In genomic region chr9:137589441-137590122, GRCh38 we compare ENCODE assay signal across 8 cellular contexts. TPM values are rescaled to one million over a fixed set of nuclear protein-coding genes. Genes with fewer than 3 reads are reported as not detected.
DNase-seq lines count a peak whose midpoint lies in the region; ATAC-seq and TF ChIP-seq lines count a peak whose summit lies in the region.

No MANE protein-coding gene starts in this region.

- H3K9me3 ChIP-seq in left ventricle myocardium inferior (replicated peaks) (no peaks in the 10 kb centered on the region), sigmoid colon (no peaks in the 10 kb centered on the region)

- no peaks in the 10 kb centered on the region for H3K27me3 ChIP-seq in left ventricle myocardium inferior (ENCODE audit: low read depth)
- H3K27me3 ChIP-seq in sigmoid colon = no peaks in the 10 kb centered on the region

- no peaks in the 10 kb centered on the region for H3K9me3 Mint-ChIP-seq in activated CD4-positive, alpha-beta memory T cell treated with anti-CD3 and anti-CD28 coated beads for 36 hours

- peaks cover 21% of the 10 kb centered on the region for H3K36me3 Mint-ChIP-seq in activated CD4-positive, alpha-beta memory T cell treated with anti-CD3 and anti-CD28 coated beads for 36 hours

- CTCF ChIA-PET in AG04449 (lab: Yijun Ruan, JAX) = interaction anchor here (6.3 kb wide), 1 partner anchor 11 kb away, joined by 91 read pairs; the partner anchor contains the start of gene DPH7
- CTCF ChIA-PET in activated CD4-positive, alpha-beta memory T cell treated with anti-CD3 and anti-CD28 coated beads for 36 hours (lab: Charles Lee) = interaction anchor here (2.4 kb wide), 1 partner anchor 11 kb away, joined by 23 read pairs; the partner anchor contains the start of gene DPH7

- no peak overlapping the region for H3K27ac ChIP-seq in left ventricle myocardium inferior (replicated peaks)
- H3K27ac ChIP-seq in sigmoid colon = peak overlapping the region in 3 of 4 donors; percentile 31 to 71 (median 66)

- no peak for TF ChIP-seq EP300 in sigmoid colon (IDR thresholded peaks at IDR 0.05)

- H3K4me1 Mint-ChIP-seq in activated CD4-positive, alpha-beta memory T cell treated with anti-CD3 and anti-CD28 coated beads for 36 hours (ENCODE audit: low read depth) = peaks cover 22% of the 10 kb centered on the region

- no peak for TF ChIP-seq POLR2A in sigmoid colon (IDR thresholded peaks at IDR 0.05)

- H3K4me1 ChIP-seq in left ventricle myocardium inferior (peaks cover 19% of the 10 kb centered on the region), sigmoid colon (peaks cover 0 to 27% (median 22%) of the 10 kb centered on the region in 4 donors)

- H3K4me3 Mint-ChIP-seq in activated CD4-positive, alpha-beta memory T cell treated with anti-CD3 and anti-CD28 coated beads for 36 hours = peak overlapping the region; percentile 81

- H3K4me3 ChIP-seq in AG04449 (ENCODE audit: low read depth, low read length) (peak overlapping the region; percentile 70), left ventricle myocardium inferior (peak overlapping the region; percentile 90), sigmoid colon (peak overlapping the region; percentile 45 to 84 (median 73))

- no peak for TF ChIP-seq CTCF in AG04449 (IDR thresholded peaks at IDR 0.05; ENCODE audit: insufficient read depth, low read length, missing control alignments)
- no peak for TF ChIP-seq CTCF in left ventricle myocardium inferior (IDR thresholded peaks at IDR 0.05; ENCODE audit: borderline replicate concordance)
- TF ChIP-seq CTCF in sigmoid colon (IDR thresholded peaks at IDR 0.05) = no peak

- whole genome bisulfite sequencing in sigmoid colon, 2 donors = 7 to 9% methylated on average over 58 of the region's 58 CpGs

- no peaks in the 10 kb centered on the region for H3K27me3 Mint-ChIP-seq in activated CD4-positive, alpha-beta memory T cell treated with anti-CD3 and anti-CD28 coated beads for 36 hours

- H3K36me3 ChIP-seq in left ventricle myocardium inferior (peaks cover 36% of the 10 kb centered on the region), sigmoid colon (peaks cover 5 to 35% (median 23%) of the 10 kb centered on the region in 4 donors)

- no peak overlapping the region for H3K27ac Mint-ChIP-seq in activated CD4-positive, alpha-beta memory T cell treated with anti-CD3 and anti-CD28 coated beads for 36 hours

- ATAC-seq in GM18861 (IDR thresholded peaks at IDR 0.05; ENCODE audit: unreplicated experiment) = peak; percentile 19
- ATAC-seq in HG03097 (IDR thresholded peaks at IDR 0.05; ENCODE audit: low FRiP score, unreplicated experiment) = peak; percentile 16

- intact Hi-C loops in activated CD4-positive, alpha-beta memory T cell treated with anti-CD3 and anti-CD28 coated beads for 36 hours (cut with micrococcal nuclease) = loop anchor here (1.0 to 2.0 kb wide), 3 partner anchors 16 to 39 kb away; partner anchors contain the start of genes ARRDC1, MRPL41 and PNPLA7
- intact Hi-C loops in left ventricle myocardium inferior (cut with micrococcal nuclease) = no loop called here
- intact Hi-C loops in sigmoid colon (cut with DNase I) = loop anchor here (1.0 kb wide), 1 partner anchor 16 kb away; the partner anchor contains the start of gene ARRDC1

- POLR2A ChIA-PET in AG04449 (lab: Yijun Ruan, JAX) = interaction anchor here (1.1 kb wide), 1 partner anchor 12 kb away, joined by 4 read pairs; no protein-coding TSS in a partner anchor
- POLR2A ChIA-PET in activated CD4-positive, alpha-beta memory T cell treated with anti-CD3 and anti-CD28 coated beads for 36 hours (lab: Charles Lee) = interaction anchor here (1.2 kb wide), 1 partner anchor 10 kb away, joined by 9 read pairs; the partner anchor contains the start of gene DPH7

- DNase-seq in AG04449 (ENCODE audit: low read depth, low spot score) (no peak), left ventricle myocardium inferior (no peak), sigmoid colon (no peak), NCI-H1694 treated with DMSO at 0.1 percent for 48 hours (lab: John Stamatoyannopoulos, UW) (no peak), NCI-H345 (lab: John Stamatoyannopoulos, UW) (no peak)
- DNase-seq in activated CD4-positive, alpha-beta memory T cell treated with anti-CD3 and anti-CD28 coated beads for 36 hours = peak; percentile 23

RNA-seq across cellular contexts. Expression of gene ZMYND19, which starts 0.7 kb away (rescaled TPM):
- total RNA-seq in activated CD4-positive, alpha-beta memory T cell treated with anti-CD3 and anti-CD28 coated beads for 36 hours = 10 to 100 TPM; 39.7 to 42.6 TPM
- total RNA-seq in left ventricle myocardium inferior (11.6 TPM), sigmoid colon (10 to 100 TPM in 2 of 4 donors, 1 to 10 TPM in 2; 7.2 to 13.0 (median 10.0) TPM)
- 10 to 100 TPM in 1 of 3 donors, 1 to 10 TPM in 2; 5.4 to 17.8 (median 9.0) TPM for polyA plus RNA-seq in sigmoid colon

RNA-seq across cellular contexts. Expression of gene DPH7, which starts 10.9 kb away (rescaled TPM):
- total RNA-seq in activated CD4-positive, alpha-beta memory T cell treated with anti-CD3 and anti-CD28 coated beads for 36 hours = 10 to 100 TPM; 26.6 to 30.3 TPM
- total RNA-seq in left ventricle myocardium inferior = 18.0 TPM
- total RNA-seq in sigmoid colon = 10 to 100 TPM; 28.5 to 43.6 (median 29.0) TPM
- polyA plus RNA-seq in sigmoid colon = 10 to 100 TPM in 2 of 3 donors, 1 to 10 TPM in 1; 6.5 to 29.0 (median 10.2) TPM

RNA-seq across cellular contexts. Expression of gene ARRDC1, which starts 15.9 kb away (rescaled TPM):
- total RNA-seq in activated CD4-positive, alpha-beta memory T cell treated with anti-CD3 and anti-CD28 coated beads for 36 hours = 10 to 100 TPM; 38.2 to 40.5 TPM
- total RNA-seq in left ventricle myocardium inferior (16.2 TPM), sigmoid colon (10 to 100 TPM; 12.5 to 26.3 (median 19.7) TPM)
- 100 to 1,000 TPM in 1 of 3 donors, 10 to 100 TPM in 2; 51.7 to 131 (median 71.4) TPM for polyA plus RNA-seq in sigmoid colon

RNA-seq across cellular contexts. Expression of gene EHMT1, which starts 29.2 kb away (rescaled TPM):
- 10 to 100 TPM; 66.0 to 70.8 TPM for total RNA-seq in activated CD4-positive, alpha-beta memory T cell treated with anti-CD3 and anti-CD28 coated beads for 36 hours
- total RNA-seq in left ventricle myocardium inferior = 31.3 TPM
- total RNA-seq in sigmoid colon = 10 to 100 TPM; 60.4 to 91.4 (median 70.7) TPM
- polyA plus RNA-seq in sigmoid colon = 10 to 100 TPM; 19.2 to 54.9 (median 28.2) TPM

RNA-seq across cellular contexts. Expression of gene MRPL41, which starts 37.9 kb away (rescaled TPM):
- 10 to 100 TPM; 48.0 to 48.8 TPM for total RNA-seq in activated CD4-positive, alpha-beta memory T cell treated with anti-CD3 and anti-CD28 coated beads for 36 hours
- 233 TPM for total RNA-seq in left ventricle myocardium inferior
- 10 to 100 TPM; 38.5 to 73.1 (median 57.9) TPM for total RNA-seq in sigmoid colon
- 100 to 1,000 TPM in 2 of 3 donors, 10 to 100 TPM in 1; 95.2 to 162 (median 132) TPM for polyA plus RNA-seq in sigmoid colon
